In genomic region chr20:9582137-9582536, GRCh38 we compare ENCODE assay signal across 4 cellular contexts.
TF ChIP-seq lines count a peak whose summit lies in the region.

No MANE protein-coding gene starts in this region.

TF ChIP-seq in A549, 52 proteins besides CTCF, POLR2A, EP300 and RAD21:
- TF ChIP-seq HDAC2 (IDR thresholded peaks at IDR 0.05), result no peak
- TF ChIP-seq CHD2 (IDR thresholded peaks at IDR 0.05; ENCODE audit: low read length, partially characterized antibody), result no peak
- TF ChIP-seq MAFK (IDR thresholded peaks at IDR 0.05; ENCODE audit: partially characterized antibody), result peak; percentile 92
TF ChIP-seq in A549: peak in this region for 1.

TF ChIP-seq in IMR-90, 13 proteins besides CTCF, POLR2A, EP300 and RAD21:
- TF ChIP-seq SMC3 (IDR thresholded peaks at IDR 0.05; ENCODE audit: low read depth, low read length) (no peak), MAZ (IDR thresholded peaks at IDR 0.05; ENCODE audit: borderline replicate concordance, low read depth, low read length) (no peak), CHD1 (IDR thresholded peaks at IDR 0.05; ENCODE audit: low read depth, low read length) (no peak), MAFK (IDR thresholded peaks at IDR 0.05; ENCODE audit: low read depth, low read length) (peak; percentile 79)

TF ChIP-seq in K562, 482 proteins besides CTCF, POLR2A, EP300 and RAD21:
- TF ChIP-seq NR2C2 (CRISPR knock-in tag; IDR thresholded peaks at IDR 0.05), result no peak
- no peak for TF ChIP-seq NR2C2 (tag; IDR thresholded peaks at IDR 0.05)
- TF ChIP-seq ZZZ3 (IDR thresholded peaks at IDR 0.05), result no peak
- TF ChIP-seq POLR3G (IDR thresholded peaks at IDR 0.05; ENCODE audit: extremely low read depth, insufficient read length, insufficient replicate concordance), result no peak
- TF ChIP-seq CBFA2T3 (IDR thresholded peaks at IDR 0.05), result no peak
- TF ChIP-seq MAFG (tag; conservative IDR thresholded peaks at IDR 0.05), result 0 out of 2 replicates have a peak, but pooled peaks have one; percentile 10
- no peak for TF ChIP-seq CBX2 (IDR thresholded peaks at IDR 0.05; ENCODE audit: insufficient read depth, low read length, poor library complexity, severe bottlenecking)
- no peak for TF ChIP-seq FOXK1 (CRISPR knock-in tag; IDR thresholded peaks at IDR 0.05; ENCODE audit: borderline replicate concordance)

TF ChIP-seq in GM23338, 12 proteins besides CTCF, POLR2A, EP300 and RAD21:
- TF ChIP-seq ZNF331 (CRISPR knock-in tag; IDR thresholded peaks at IDR 0.05; ENCODE audit: low read depth) (no peak), POLR2AphosphoS5 (IDR thresholded peaks at IDR 0.05; ENCODE audit: low read depth) (no peak), NANOG (IDR thresholded peaks at IDR 0.05; ENCODE audit: borderline replicate concordance) (no peak), EZH2phosphoT487 (IDR thresholded peaks at IDR 0.05; ENCODE audit: unreplicated experiment) (no peak), JUNB (IDR thresholded peaks at IDR 0.05; ENCODE audit: unreplicated experiment) (no peak), REST (IDR thresholded peaks at IDR 0.05; ENCODE audit: unreplicated experiment) (no peak)
